ENCODE assay signal across 8 cellular contexts in the genomic region with DNA sequence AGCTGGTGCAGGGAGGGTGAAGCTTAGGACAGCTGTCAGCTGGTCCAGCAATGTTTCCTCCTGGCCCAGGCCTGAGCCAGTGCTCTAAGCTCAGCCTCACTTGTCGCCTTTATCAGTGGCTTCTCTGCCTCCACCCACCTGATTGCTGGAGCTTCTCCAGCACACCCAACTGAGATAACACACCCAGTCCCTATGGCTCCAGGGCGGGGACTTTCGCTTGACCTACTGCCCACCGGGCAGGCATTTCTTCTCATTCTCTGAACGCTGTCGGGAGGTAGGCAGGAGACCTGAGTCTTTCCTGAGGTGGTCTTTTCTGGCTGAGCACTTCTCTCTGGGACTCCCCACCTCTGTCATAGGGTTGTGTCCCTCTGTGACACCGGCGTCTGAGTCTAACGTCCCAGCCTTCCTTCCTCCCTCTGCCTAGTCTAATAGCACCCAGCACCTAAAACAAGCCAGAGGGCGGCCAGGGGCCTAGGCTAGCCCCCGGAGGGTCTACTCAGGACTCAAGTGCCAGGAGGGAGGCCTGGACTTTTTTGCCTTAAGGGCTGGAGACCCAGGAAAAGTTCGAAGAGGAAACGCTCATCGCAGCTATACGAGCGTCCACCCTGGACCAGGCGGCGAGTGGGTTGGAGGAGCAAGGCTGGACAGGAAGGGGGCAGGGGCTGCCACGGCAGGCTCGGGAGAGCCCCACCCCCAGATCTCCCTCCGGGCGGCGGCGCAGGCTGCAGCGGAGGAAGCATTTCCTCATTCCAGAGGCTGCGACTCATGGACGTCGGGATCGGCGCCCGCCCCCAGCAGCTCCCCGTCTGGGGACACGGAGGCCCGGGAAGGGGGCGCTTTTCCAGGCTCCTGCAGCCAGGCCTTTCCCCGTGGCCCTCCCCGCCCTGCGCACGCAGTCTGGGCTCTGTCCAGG. TPM values are rescaled to one million over a fixed set of nuclear protein-coding genes. Genes with fewer than 3 reads are reported as not detected.
A peak's percentile ranks its signal among the peaks of the same experiment; 100 is the strongest.
DNase-seq lines count a peak whose midpoint lies in the region; ATAC-seq, FAIRE-seq and TF ChIP-seq lines count a peak whose summit lies in the region.

No MANE protein-coding gene starts in this region.

- POLR2A ChIA-PET in BJ (lab: Charles Lee), result interaction anchor here (0.7 kb wide), 1 partner anchor 86 kb away, joined by 4 read pairs; no protein-coding TSS in a partner anchor

- intact Hi-C loops in kidney (cut with DNase I), result no loop called here

- H3K4me1 ChIP-seq in kidney (ENCODE audit: control insufficient read depth in 1 of 2, insufficient read depth in 1 of 2, low read depth in 1 of 2, low read length in 2 of 2), result peaks cover 7 to 19% of the 10 kb centered on the region in 2 donors
- H3K4me1 ChIP-seq in small intestine (ENCODE audit: control insufficient read depth in 2 of 2, insufficient read depth in 1 of 2, low read depth in 1 of 2, low read length in 1 of 2), result peaks cover 0 to 5% of the 10 kb centered on the region in 2 donors

- FAIRE-seq in kidney (lab: Jason Lieb, UNC) (no peak), small intestine (lab: Jason Lieb, UNC) (no peak)

- DNase-seq in BJ (ENCODE audit: low read depth) (peak; percentile 62), SK-MEL-5 (ENCODE audit: low read depth, low spot score) (peak; percentile 70), choroid plexus epithelial cell (ENCODE audit: low read depth) (peak; percentile 94), kidney (peak; percentile 98), small intestine (peak; percentile 92), activated gamma-delta T cell treated with Interleukin-2 at 50 U/mL for 16 hours (no peak)

- ATAC-seq in GM18867 (IDR thresholded peaks at IDR 0.05; ENCODE audit: unreplicated experiment) (peak; percentile 1), HG03439 (IDR thresholded peaks at IDR 0.05; ENCODE audit: unreplicated experiment) (peak; percentile 20)

- CTCF ChIA-PET in BJ (lab: Yijun Ruan, JAX), result interaction anchor here (0.6 to 1.4 kb wide), 6 partner anchors 9 to 1398 kb away, joined by 3 to 4 read pairs (median 4); no protein-coding TSS in a partner anchor

- H3K4me3 ChIP-seq in BJ (ENCODE audit: low read depth, low read length) (peak overlapping the region; percentile 99), choroid plexus epithelial cell (ENCODE audit: low read depth, low read length) (peak overlapping the region; percentile 99), kidney (ENCODE audit: low read length in 2 of 2) (peak overlapping the region; percentile 71 to 85), small intestine (ENCODE audit: low read depth in 1 of 2, low read length in 2 of 2) (peak overlapping the region; percentile 74 to 81)

- H3K9me3 ChIP-seq in kidney (ENCODE audit: control insufficient read depth in 1 of 2, low read length in 2 of 2) (no peaks in the 10 kb centered on the region), small intestine (ENCODE audit: control insufficient read depth, low read depth) (no peaks in the 10 kb centered on the region)

- in situ Hi-C loops in SK-MEL-5 (cut with HindIII; ENCODE audit: low pct_unique_long_range_greater_than_20kb, low sequenced_read_pairs), result no loop called here

- peak overlapping the region; percentile 78 to 84 for H3K9ac ChIP-seq in kidney (ENCODE audit: low read length in 2 of 2)

- TF ChIP-seq CTCF in BJ (IDR thresholded peaks at IDR 0.05; ENCODE audit: insufficient read depth, low read depth, low read length) (0 out of 2 replicates have a peak, but pooled peaks have one; percentile 9), choroid plexus epithelial cell (conservative IDR thresholded peaks at IDR 0.05; ENCODE audit: low read depth, low read length) (no peak), kidney (IDR thresholded peaks at IDR 0.05; ENCODE audit: borderline replicate concordance, extremely low read depth, insufficient read depth) (no peak)

- WGBS in small intestine, 3 donors, result 3 to 8% (median 5%) methylated on average over 35 to 39 of the region's 39 CpGs

- no peaks in the 10 kb centered on the region for H3K27me3 ChIP-seq in BJ (ENCODE audit: control insufficient read depth, insufficient read depth, low read length)
- H3K27me3 ChIP-seq in small intestine (ENCODE audit: control insufficient read depth in 2 of 2, insufficient read depth in 2 of 2, low read length in 2 of 2), result no peaks in the 10 kb centered on the region

- H3K27ac ChIP-seq in kidney (ENCODE audit: low read depth in 2 of 2, low read length in 2 of 2) (peak overlapping the region; percentile 96 to 99), small intestine (ENCODE audit: low read depth in 1 of 2, low read length in 1 of 2) (peak overlapping the region; percentile 93 to 99)

- H3K36me3 ChIP-seq in BJ (ENCODE audit: control insufficient read depth, insufficient read depth, low read length), result peaks cover 24% of the 10 kb centered on the region
- peaks cover 7% of the 10 kb centered on the region in 2 donors for H3K36me3 ChIP-seq in kidney (ENCODE audit: control insufficient read depth in 1 of 2, insufficient read depth in 2 of 2, low read length in 2 of 2)
- H3K36me3 ChIP-seq in small intestine (ENCODE audit: control insufficient read depth in 2 of 2, insufficient read depth in 2 of 2, low read length in 2 of 2), result peaks cover 3 to 9% of the 10 kb centered on the region in 2 donors

RNA-seq across cellular contexts. Expression of a gene that starts 0.8 kb away (rescaled TPM):
- polyA plus RNA-seq in BJ (2011; rRNA removed) (137 and 207 TPM in 2 replicates), kidney (ENCODE audit: insufficient read depth, low read depth, low replicate concordance) (128 TPM), small intestine (100 to 1,000 TPM; 102 to 442 (median 356) TPM)
- 121 and 167 TPM in 2 replicates for polyA minus RNA-seq in BJ (2011; rRNA and poly(A)+ RNA removed)
- 49.9 and 50.4 TPM in 2 replicates for total RNA-seq in SK-MEL-5 (2014; rRNA removed; shearing (Covaris generic))
- 44.1 and 57.3 TPM in 2 replicates for polyA plus RNA-seq in SK-MEL-5 (2015; cell fraction: cytosol; rRNA removed)
- 12.1 and 18.3 TPM in 2 replicates for polyA plus RNA-seq in SK-MEL-5 (2015; cell fraction: nucleus; rRNA removed)
- total RNA-seq in kidney, result 158 TPM

RNA-seq across cellular contexts. Expression of a gene that starts 1.0 kb away (rescaled TPM):
- polyA plus RNA-seq in BJ (2011; rRNA removed) (38.6 and 42.2 TPM in 2 replicates), kidney (ENCODE audit: insufficient read depth, low read depth, low replicate concordance) (77.1 TPM), small intestine (10 to 100 TPM; 62.2 to 85.4 (median 81.7) TPM)
- 3.8 and 5.6 TPM in 2 replicates for polyA minus RNA-seq in BJ (2011; rRNA and poly(A)+ RNA removed)
- total RNA-seq in SK-MEL-5 (2014; rRNA removed; shearing (Covaris generic)), result 23.3 and 37.3 TPM in 2 replicates
- 126 and 155 TPM in 2 replicates for polyA plus RNA-seq in SK-MEL-5 (2015; cell fraction: cytosol; rRNA removed)
- polyA plus RNA-seq in SK-MEL-5 (2015; cell fraction: nucleus; rRNA removed), result 15.0 and 35.1 TPM in 2 replicates
- 25.6 TPM for total RNA-seq in kidney

RNA-seq across cellular contexts. Expression of a gene that starts 28.3 kb away (rescaled TPM):
- polyA plus RNA-seq in BJ (2011; rRNA removed) (5.0 and 6.5 TPM in 2 replicates), kidney (ENCODE audit: insufficient read depth, low read depth, low replicate concordance) (not detected), small intestine (1 to 10 TPM in 2 of 3 donors, under 1 TPM in 1; 0.67 to 5.6 (median 3.0) TPM)
- polyA minus RNA-seq in BJ (2011; rRNA and poly(A)+ RNA removed), result 3.7 and 5.6 TPM in 2 replicates
- total RNA-seq in SK-MEL-5 (2014; rRNA removed; shearing (Covaris generic)), result 2.4 and 3.0 TPM in 2 replicates
- 3.9 and 5.0 TPM in 2 replicates for polyA plus RNA-seq in SK-MEL-5 (2015; cell fraction: cytosol; rRNA removed)
- 0.14 and 1.8 TPM in 2 replicates for polyA plus RNA-seq in SK-MEL-5 (2015; cell fraction: nucleus; rRNA removed)
- 8.4 TPM for total RNA-seq in kidney

RNA-seq across cellular contexts. Expression of a gene that starts 31.1 kb away (rescaled TPM):
- polyA plus RNA-seq in BJ (2011; rRNA removed) (4.9 and 5.0 TPM in 2 replicates), kidney (ENCODE audit: insufficient read depth, low read depth, low replicate concordance) (11.9 TPM), small intestine (1 to 10 TPM; 5.4 to 8.0 (median 5.9) TPM)
- polyA minus RNA-seq in BJ (2011; rRNA and poly(A)+ RNA removed), result 5.4 and 6.2 TPM in 2 replicates
- total RNA-seq in SK-MEL-5 (2014; rRNA removed; shearing (Covaris generic)), result 44.0 and 46.7 TPM in 2 replicates
- 38.4 and 44.3 TPM in 2 replicates for polyA plus RNA-seq in SK-MEL-5 (2015; cell fraction: cytosol; rRNA removed)
- polyA plus RNA-seq in SK-MEL-5 (2015; cell fraction: nucleus; rRNA removed), result 52.8 and 60.9 TPM in 2 replicates
- total RNA-seq in kidney, result 15.7 TPM

RNA-seq across cellular contexts. Expression of a gene that starts 31.6 kb away (rescaled TPM):
- polyA plus RNA-seq in BJ (2011; rRNA removed) (4.5 and 5.6 TPM in 2 replicates), kidney (ENCODE audit: insufficient read depth, low read depth, low replicate concordance) (9.2 TPM), small intestine (10 to 100 TPM; 12.7 to 21.9 (median 16.5) TPM)
- polyA minus RNA-seq in BJ (2011; rRNA and poly(A)+ RNA removed), result 6.0 and 7.0 TPM in 2 replicates
- 20.8 and 21.8 TPM in 2 replicates for total RNA-seq in SK-MEL-5 (2014; rRNA removed; shearing (Covaris generic))
- 19.8 and 23.1 TPM in 2 replicates for polyA plus RNA-seq in SK-MEL-5 (2015; cell fraction: cytosol; rRNA removed)
- polyA plus RNA-seq in SK-MEL-5 (2015; cell fraction: nucleus; rRNA removed), result 5.6 and 14.0 TPM in 2 replicates
- total RNA-seq in kidney, result 17.5 TPM
